8 cellular contexts compared by ENCODE assay signal in genomic region chr3:172461530-172462138, GRCh38. TPM values are rescaled to one million over a fixed set of nuclear protein-coding genes. Genes with fewer than 3 reads are reported as not detected.
DNase-seq lines count a peak whose midpoint lies in the region; ATAC-seq and TF ChIP-seq lines count a peak whose summit lies in the region.

No MANE protein-coding gene starts in this region.

- H3K4me1 ChIP-seq in vagina, result no peaks in the 10 kb centered on the region

- no peak overlapping the region for H3K27ac ChIP-seq in VCaP
- H3K27ac ChIP-seq in vagina, result no peak overlapping the region

- peak; percentile 77 for ATAC-seq in GM18517 (IDR thresholded peaks at IDR 0.05; ENCODE audit: unreplicated experiment)

- H3K36me3 ChIP-seq in vagina, result no peaks in the 10 kb centered on the region

- H3K27me3 ChIP-seq in vagina, result no peaks in the 10 kb centered on the region

- no peak overlapping the region for H3K4me3 ChIP-seq in vagina

- intact Hi-C loops in vagina (cut with DNase I) (no loop called here), head of caudate nucleus (cut with DNase I) (no loop called here)

- TF ChIP-seq CTCF in VCaP (conservative IDR thresholded peaks at IDR 0.05), result peak; percentile 77
- peak in 2 of 3 experiments; percentile 40 to 68 for TF ChIP-seq CTCF in vagina (IDR thresholded peaks at IDR 0.05)

- no peaks in the 10 kb centered on the region for H3K9me3 ChIP-seq in vagina

- DNase-seq in AG08395 (ENCODE audit: low spot score) (peak; percentile 63), LoVo (ENCODE audit: low spot score) (peak; percentile 65), iPS-NIHi11 (ENCODE audit: low spot score) (peak; percentile 78), vagina (ENCODE audit: extremely low spot score in 2 of 2) (no peak), NCI-H187 (lab: John Stamatoyannopoulos, UW) (no peak), head of caudate nucleus (no peak)

- no peak for TF ChIP-seq POLR2A in vagina (IDR thresholded peaks at IDR 0.05)

RNA-seq across cellular contexts. Expression of gene GHSR, which starts 13.4 kb away (rescaled TPM):
- not detected for total RNA-seq in vagina

Comparison
In these comparisons a context has a peak if more than half of its experiments do, and no peak if none do; other contexts are left out.
1. DNase-seq: peak in AG08395 (single experiment), LoVo (single experiment) and iPS-NIHi11 (single experiment); none in vagina (0 of 2), NCI-H187 (0 of 2) and head of caudate nucleus (0 of 42).